ENCODE assay signal across 14 cellular contexts in the genomic region with DNA sequence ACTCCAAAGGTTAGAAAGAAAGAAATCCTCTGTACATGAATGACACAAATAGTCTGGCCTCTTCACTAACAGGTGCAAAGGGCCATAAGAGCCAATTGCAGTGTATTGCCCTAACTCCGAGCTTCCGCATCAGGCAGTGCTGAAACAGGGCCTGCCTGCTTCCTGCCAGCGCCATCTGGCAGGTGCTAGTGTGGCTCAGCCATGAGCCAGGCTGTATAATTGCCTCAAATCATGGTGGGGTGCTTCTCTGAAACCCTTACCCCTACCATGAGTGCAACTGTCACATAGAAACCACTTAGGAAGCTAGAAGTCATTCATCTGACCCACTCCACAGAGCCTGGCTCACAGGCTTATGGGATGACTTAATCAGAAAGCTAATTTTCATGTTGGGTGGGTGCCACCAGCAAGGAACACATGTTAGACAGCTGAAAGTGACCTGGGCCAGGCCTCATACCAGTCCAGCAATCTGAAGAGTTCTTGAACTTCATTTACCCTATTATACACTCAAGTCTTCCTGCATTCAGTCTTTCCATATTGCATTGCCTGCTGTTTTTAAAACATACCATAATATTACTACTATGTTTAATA.
DNase-seq lines count a peak whose midpoint lies in the region; ATAC-seq, FAIRE-seq and TF ChIP-seq lines count a peak whose summit lies in the region.
"Had no signal": no experiment of that assay in that cellular context is flagged by ENCODE, and none has a peak within 500 bp of the region (broad histone marks: within the 10 kb centered on the region; RNA-seq: fewer than 3 reads in every experiment).

No MANE protein-coding gene starts in this region.

- peak; percentile 81 for ATAC-seq in HG03354 (IDR thresholded peaks at IDR 0.05; ENCODE audit: poor library complexity, severe bottlenecking, unreplicated experiment)

- no peaks in the 10 kb centered on the region for H3K79me2 ChIP-seq in hepatocyte

- no peaks in the 10 kb centered on the region for H4K20me1 ChIP-seq in hepatocyte (ENCODE audit: insufficient read depth, poor library complexity, severe bottlenecking)

- H3K36me3 ChIP-seq in hepatocyte (replicated peaks; ENCODE audit: insufficient read depth, low read depth) (no peaks in the 10 kb centered on the region), tibial nerve (no peaks in the 10 kb centered on the region)
- H3K36me3 ChIP-seq: esophagus muscularis mucosa had no signal

- FAIRE-seq in urothelium cell line (lab: Jason Lieb, UNC), result no peak

- no peak overlapping the region for H2AFZ ChIP-seq in hepatocyte

- WGBS in hepatocyte (ENCODE audit: low lambda C conversion rate, missing lambda C conversion rate), result 90% methylated on average over 3 of the region's 3 CpGs
- WGBS in tibial nerve, 2 donors, result 84 to 88% methylated on average over 3 of the region's 3 CpGs

- no peak for TF ChIP-seq EP300 in tibial nerve (IDR thresholded peaks at IDR 0.05)

- H3K9me2 ChIP-seq in hepatocyte (replicated peaks; ENCODE audit: insufficient read depth), result no peaks in the 10 kb centered on the region

- TF ChIP-seq CTCF in hepatocyte (IDR thresholded peaks at IDR 0.05; ENCODE audit: poor library complexity) (no peak), tibial nerve (IDR thresholded peaks at IDR 0.05) (no peak)

- H3K27ac ChIP-seq in hepatocyte, result no peak overlapping the region
- no peak overlapping the region for H3K27ac ChIP-seq in tibial nerve
- H3K27ac ChIP-seq: esophagus muscularis mucosa had no signal

- H3K4me1 ChIP-seq in hepatocyte (ENCODE audit: insufficient read depth), result no peaks in the 10 kb centered on the region
- no peaks in the 10 kb centered on the region for H3K4me1 ChIP-seq in tibial nerve
- H3K4me1 ChIP-seq: esophagus muscularis mucosa had no signal

- H3K4me2 ChIP-seq in hepatocyte, result no peak overlapping the region

- DNase-seq in DMS79 (lab: John Stamatoyannopoulos, UW) (peak; percentile 94), NCI-H2171 treated with DMSO at 0.1 percent for 48 hours (lab: John Stamatoyannopoulos, UW) (peak; percentile 89), cerebellum (ENCODE audit: low spot score) (peak; percentile 77), A172 (ENCODE audit: low spot score) (no peak), urothelium cell line (ENCODE audit: low spot score) (no peak), hepatocyte (ENCODE audit: low spot score) (no peak), tibial nerve (ENCODE audit: low spot score in 2 of 2) (no peak)
- DNase-seq: activated CD4-positive, alpha-beta memory T cell treated with anti-CD3 and anti-CD28 coated beads for 36 hours; activated naive CD4-positive, alpha-beta T cell; CD4-positive, CD25-positive, alpha-beta regulatory T cell; immature natural killer cell; NK-92 treated with Interleukin-12 subunit alpha and Interleukin-12 subunit beta, amount 100 ng/mL, for 24 hours had no signal

- H3K4me3 ChIP-seq in hepatocyte (no peak overlapping the region), tibial nerve (no peak overlapping the region)
- H3K4me3 ChIP-seq: esophagus muscularis mucosa had no signal

- no peaks in the 10 kb centered on the region for H3K9me3 ChIP-seq in hepatocyte (ENCODE audit: low read depth)
- no peaks in the 10 kb centered on the region for H3K9me3 ChIP-seq in tibial nerve
- H3K9me3 ChIP-seq: esophagus muscularis mucosa had no signal

- H3K27me3 ChIP-seq in hepatocyte (no peaks in the 10 kb centered on the region), tibial nerve (no peaks in the 10 kb centered on the region)
- H3K27me3 ChIP-seq: esophagus muscularis mucosa had no signal

- no peak for TF ChIP-seq POLR2A in tibial nerve (IDR thresholded peaks at IDR 0.05)

Comparison
In these comparisons a context has a peak if more than half of its experiments do, and no peak if none do; other contexts are left out.
1. DNase-seq: peak in DMS79 (single experiment), NCI-H2171 treated with DMSO at 0.1 percent for 48 hours (single experiment) and cerebellum (single experiment); none in A172 (single experiment), urothelium cell line (single experiment), hepatocyte (single experiment) and tibial nerve (0 of 2).